ENCODE assay signal across 8 cellular contexts in the genomic region with DNA sequence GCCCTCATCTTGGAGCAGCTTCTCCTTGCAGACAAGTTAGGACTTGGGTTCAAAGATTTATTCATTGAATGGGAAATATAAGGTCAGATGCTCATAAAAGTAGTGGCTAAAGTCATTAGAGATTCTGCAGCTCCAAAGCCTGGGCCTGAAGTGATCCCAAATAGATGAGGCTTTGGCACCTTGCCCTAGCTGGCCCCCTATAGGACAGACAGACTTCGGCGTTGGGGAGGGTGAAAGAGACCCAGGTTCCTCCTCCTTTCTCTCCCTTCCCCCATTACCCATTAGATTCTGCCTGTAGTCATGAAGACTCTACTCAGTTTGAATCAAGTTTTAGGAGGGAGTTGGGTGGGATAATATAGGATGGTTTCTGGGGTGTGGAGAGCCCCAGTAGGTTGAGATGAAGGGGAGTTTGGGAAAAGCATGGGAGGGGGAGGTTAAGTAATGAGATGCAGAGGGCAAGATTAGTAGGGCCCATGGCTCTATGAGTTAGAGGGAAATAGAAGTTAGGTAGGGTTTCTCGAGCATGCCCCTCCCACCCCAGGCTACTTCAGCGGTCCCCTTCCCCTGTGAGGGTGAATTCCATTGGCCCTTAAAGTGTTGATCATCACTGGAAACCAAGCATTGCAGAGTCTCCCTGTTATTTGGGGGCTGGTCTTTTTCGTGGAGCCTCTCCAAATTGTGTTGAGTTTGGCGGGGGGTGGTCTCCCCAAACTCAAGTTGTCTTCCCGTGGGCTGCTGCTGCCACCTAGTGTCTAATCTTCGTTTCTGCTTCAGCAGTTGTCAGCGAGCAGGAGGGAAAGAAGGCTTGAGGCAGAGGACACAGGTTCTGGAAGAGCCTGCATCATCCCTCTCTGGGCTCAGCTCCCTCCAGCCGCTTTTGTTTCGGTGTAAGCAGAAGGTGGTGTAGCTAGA. TPM values are rescaled to one million over a fixed set of nuclear protein-coding genes. Genes with fewer than 3 reads are reported as not detected.
DNase-seq lines count a peak whose midpoint lies in the region; ATAC-seq and FAIRE-seq lines count a peak whose summit lies in the region.

No MANE protein-coding gene starts in this region.

- H3K4me3 Mint-ChIP-seq in naive thymus-derived CD8-positive, alpha-beta T cell: peak overlapping the region; percentile 26 to 95 (median 79)

- peaks cover 43% of the 10 kb centered on the region for H3K4me1 ChIP-seq in effector memory CD4-positive, alpha-beta T cell (ENCODE audit: control insufficient read depth, insufficient read depth, low read length, poor library complexity, severe bottlenecking)

- POLR2A ChIA-PET in naive thymus-derived CD8-positive, alpha-beta T cell (lab: Charles Lee): interaction anchor here (0.9 to 17.1 kb wide), 8 partner anchors 14 to 205 kb away, joined by 3 to 263 read pairs (median 6); no protein-coding TSS in a partner anchor

- H3K27me3 ChIP-seq in effector memory CD4-positive, alpha-beta T cell (replicated peaks; ENCODE audit: control insufficient read depth, insufficient read depth, low read length, poor library complexity, severe bottlenecking): no peaks in the 10 kb centered on the region

- peak; percentile 64 for DNase-seq in AG20443 (ENCODE audit: low spot score)
- DNase-seq in GM18507 (ENCODE audit: extremely low spot score, insufficient read length, low read depth): no peak
- peak; percentile 66 for DNase-seq in NCI-H510A treated with DMSO at 0.1 percent for 48 hours (lab: John Stamatoyannopoulos, UW)
- DNase-seq in activated CD4-positive, alpha-beta T cell treated with anti-CD3 and anti-CD28 coated beads, Interleukin-2, amount 50 U/mL, for 48 hours: peak; percentile 62 to 71
- DNase-seq in effector memory CD4-positive, alpha-beta T cell: peak in 2 of 3 donors; percentile 30 to 47
- peak; percentile 39 to 85 (median 62) for DNase-seq in naive thymus-derived CD8-positive, alpha-beta T cell
- peak; percentile 59 for DNase-seq in urothelium cell line (ENCODE audit: low spot score)

- FAIRE-seq in GM18507 (lab: Jason Lieb, UNC) (peak; percentile 90), urothelium cell line (lab: Jason Lieb, UNC) (no peak)

- H3K27ac ChIP-seq in effector memory CD4-positive, alpha-beta T cell (ENCODE audit: insufficient read depth, low read length, poor library complexity, severe bottlenecking): no peak overlapping the region

- H3K9me3 Mint-ChIP-seq in naive thymus-derived CD8-positive, alpha-beta T cell: no peaks in the 10 kb centered on the region

- ATAC-seq in naive thymus-derived CD8-positive, alpha-beta T cell: no peak
- ATAC-seq in esophagus mucosa: no peak

- peaks cover 17 to 34% (median 28%) of the 10 kb centered on the region in 4 donors for H3K4me1 Mint-ChIP-seq in naive thymus-derived CD8-positive, alpha-beta T cell

- no peaks in the 10 kb centered on the region for H3K36me3 ChIP-seq in effector memory CD4-positive, alpha-beta T cell (ENCODE audit: control insufficient read depth, insufficient read depth, low read length)

- H3K4me3 ChIP-seq in effector memory CD4-positive, alpha-beta T cell (ENCODE audit: insufficient read depth, low read depth, low read length, poor library complexity, severe bottlenecking): no peak overlapping the region

- H3K27me3 Mint-ChIP-seq in naive thymus-derived CD8-positive, alpha-beta T cell: no peaks in the 10 kb centered on the region

- H3K27ac Mint-ChIP-seq in naive thymus-derived CD8-positive, alpha-beta T cell: peak overlapping the region; percentile 3 to 95 (median 76)

- H3K9me3 ChIP-seq in effector memory CD4-positive, alpha-beta T cell (ENCODE audit: control insufficient read depth, low read length): no peaks in the 10 kb centered on the region

- H3K36me3 Mint-ChIP-seq in naive thymus-derived CD8-positive, alpha-beta T cell: no peaks in the 10 kb centered on the region

RNA-seq across cellular contexts. Expression of gene AHDC1, which starts 2.1 kb away (rescaled TPM):
- total RNA-seq in naive thymus-derived CD8-positive, alpha-beta T cell: 10 to 100 TPM; 19.6 to 24.7 TPM
- polyA plus RNA-seq in naive thymus-derived CD8-positive, alpha-beta T cell: 1 to 10 TPM in 2 of 3 donors, under 1 TPM in 1; 0.57 to 2.4 (median 1.0) TPM
- 51.7 TPM for total RNA-seq in esophagus mucosa

RNA-seq across cellular contexts. Expression of gene FGR, which starts 28.9 kb away (rescaled TPM):
- 1 to 10 TPM; 2.0 to 2.3 TPM for total RNA-seq in naive thymus-derived CD8-positive, alpha-beta T cell
- polyA plus RNA-seq in naive thymus-derived CD8-positive, alpha-beta T cell: 10 to 100 TPM in 1 of 3 donors, 1 to 10 TPM in 2; 1.8 to 69.5 (median 3.3) TPM
- 1.3 TPM for total RNA-seq in esophagus mucosa
